14 cellular contexts compared by ENCODE assay signal in genomic region chr13:110261166-110262081, GRCh38. TPM values are rescaled to one million over a fixed set of nuclear protein-coding genes. Genes with fewer than 3 reads are reported as not detected.
A peak's percentile ranks its signal among the peaks of the same experiment; 100 is the strongest.
DNase-seq lines count a peak whose midpoint lies in the region; ATAC-seq and TF ChIP-seq lines count a peak whose summit lies in the region.
"Had no signal": no experiment of that assay in that cellular context is flagged by ENCODE, and none has a peak within 500 bp of the region (broad histone marks: within the 10 kb centered on the region; RNA-seq: fewer than 3 reads in every experiment).

No MANE protein-coding gene starts in this region.

- H3K23ac ChIP-seq in H9 (ENCODE audit: insufficient read length, low read depth, low read length): no peak overlapping the region
- H3K23ac ChIP-seq in mesenchymal stem cell (ENCODE audit: low read length in 2 of 2): no peak overlapping the region

- H3K4me1 ChIP-seq in H9 (ENCODE audit: insufficient read depth, low read length): peaks cover 12% of the 10 kb centered on the region; the same call in 1 of the 2 replicates
- H3K4me1 ChIP-seq in colonic mucosa: no peaks in the 10 kb centered on the region
- H3K4me1 ChIP-seq in mesenchymal stem cell (ENCODE audit: control insufficient read depth, insufficient read depth, low read depth, low read length): peaks cover 41% of the 10 kb centered on the region
- H3K4me1 ChIP-seq in tibial artery: peaks cover 0 to 97% (median 61%) of the 10 kb centered on the region in 4 donors
- H3K4me1 ChIP-seq: HAP-1 had no signal

- no peaks in the 10 kb centered on the region for H3K36me3 ChIP-seq in colonic mucosa
- H3K36me3 ChIP-seq in mesenchymal stem cell (ENCODE audit: control insufficient read depth in 1 of 2, insufficient read depth in 2 of 2, low read depth in 1 of 2, low read length in 2 of 2): peaks cover 5 to 23% of the 10 kb centered on the region in 2 experiments
- no peaks in the 10 kb centered on the region for H3K36me3 ChIP-seq in tibial artery
- H3K36me3 ChIP-seq: HAP-1 had no signal

- H2AFZ ChIP-seq in H9 (ENCODE audit: low read length): no peak overlapping the region
- H2AFZ ChIP-seq in mesenchymal stem cell (ENCODE audit: low read depth, low read length): no peak overlapping the region

- H3K79me1 ChIP-seq in H9 (ENCODE audit: insufficient read depth, low read depth, low read length, poor library complexity, severe bottlenecking) (no peaks in the 10 kb centered on the region), mesenchymal stem cell (replicated peaks; ENCODE audit: low read length, poor library complexity, severe bottlenecking) (peaks cover 14% of the 10 kb centered on the region)

- H2BK120ac ChIP-seq in H9 (ENCODE audit: low read depth, low read length, poor library complexity, severe bottlenecking) (no peak overlapping the region), mesenchymal stem cell (ENCODE audit: low read depth, low read length) (no peak overlapping the region)

- H3K23me2 ChIP-seq in H9 (ENCODE audit: insufficient read length, low read depth, low read length, poor library complexity, severe bottlenecking): no peaks in the 10 kb centered on the region

- no peak overlapping the region for H2BK20ac ChIP-seq in H9 (ENCODE audit: low read depth, low read length, poor library complexity, severe bottlenecking)

- H4K8ac ChIP-seq in H9 (replicated peaks; ENCODE audit: insufficient read length, low read depth, low read length) (no peak overlapping the region), mesenchymal stem cell (ENCODE audit: low read length) (peak overlapping the region; percentile 66)

- no peak overlapping the region for H3K27ac ChIP-seq in H9 (ENCODE audit: insufficient read length, low read depth, low read length)
- peak overlapping the region; percentile 51 for H3K27ac ChIP-seq in colonic mucosa
- peak overlapping the region; percentile 75 for H3K27ac ChIP-seq in mesenchymal stem cell (ENCODE audit: low read length, poor library complexity, severe bottlenecking)
- peak overlapping the region; percentile 74 to 79 for H3K27ac ChIP-seq in tibial artery
- H3K27ac ChIP-seq: epithelial cell of prostate had no signal

- H2BK5ac ChIP-seq in H9 (ENCODE audit: insufficient read length, low read length) (no peak overlapping the region), mesenchymal stem cell (ENCODE audit: low read depth, low read length, poor library complexity, severe bottlenecking) (peak overlapping the region; percentile 31)

- peaks cover 0 to 4% (median 3%) of the 10 kb centered on the region in 3 experiments; a peak in 2 of 7 replicates for H3K36me3 Mint-ChIP-seq in H9 (ENCODE audit: insufficient read depth in 1 of 3, low read depth in 3 of 3)
- no peaks in the 10 kb centered on the region for H3K36me3 Mint-ChIP-seq in activated CD4-positive, alpha-beta T cell treated with anti-CD3 and anti-CD28 coated beads, Interleukin-2, amount 10 ng/mL, durations not matched to agents 24 days and 14 days (ENCODE audit: low read depth)
- H3K36me3 Mint-ChIP-seq: natural killer cell treated with Interleukin-12 subunit alpha and Interleukin-12 subunit beta and Interleukin-15 and Interleukin-18, amount 100 ng/mL, for 72 hours had no signal

- H3K27me3 Mint-ChIP-seq in H9 (ENCODE audit: low read depth): peaks cover 2% of the 10 kb centered on the region; the same call in 1 of the 2 replicates
- H3K27me3 Mint-ChIP-seq in activated CD4-positive, alpha-beta T cell treated with anti-CD3 and anti-CD28 coated beads, Interleukin-2, amount 10 ng/mL, durations not matched to agents 24 days and 14 days: peaks cover 19% of the 10 kb centered on the region

- TF ChIP-seq CTCF in H9 (conservative IDR thresholded peaks at IDR 0.05) (no peak), colonic mucosa (IDR thresholded peaks at IDR 0.05) (no peak), tibial artery (IDR thresholded peaks at IDR 0.05) (no peak), omental fat pad (IDR thresholded peaks at IDR 0.05) (no peak)

- H3K9ac ChIP-seq in H9 (ENCODE audit: extremely low read depth, insufficient read length, low read length) (no peak overlapping the region), colonic mucosa (ENCODE audit: low read depth in 2 of 2, low read length in 2 of 2) (no peak overlapping the region), mesenchymal stem cell (ENCODE audit: low read length) (no peak overlapping the region)

- H3K4me1 Mint-ChIP-seq in H9: peaks cover 46 to 47% of the 10 kb centered on the region in 2 experiments
- no peaks in the 10 kb centered on the region for H3K4me1 Mint-ChIP-seq in activated CD4-positive, alpha-beta T cell treated with anti-CD3 and anti-CD28 coated beads, Interleukin-2, amount 10 ng/mL, durations not matched to agents 24 days and 14 days

- H3K4ac ChIP-seq in H9 (ENCODE audit: low read depth, low read length): no peak overlapping the region
- peak overlapping the region in 1 of 2 experiments; percentile 50 for H3K4ac ChIP-seq in mesenchymal stem cell (ENCODE audit: low read depth in 1 of 2, low read length in 2 of 2)

- H3K9me3 Mint-ChIP-seq in H9: no peaks in the 10 kb centered on the region
- H3K9me3 Mint-ChIP-seq in activated CD4-positive, alpha-beta T cell treated with anti-CD3 and anti-CD28 coated beads, Interleukin-2, amount 10 ng/mL, durations not matched to agents 24 days and 14 days: no peaks in the 10 kb centered on the region
- H3K9me3 Mint-ChIP-seq: activated T-helper 1 cell treated with anti-CD3 and anti-CD28 coated beads, Interleukin-12 subunit alpha, Interleukin-12 subunit beta, Interleukin-2, Interleukin-4 antibody, amounts not matched to agents 30 ng/mL and 10 ng/mL and 1 ng/mL, durations not matched to agents 14 hours and 24 hours and 36 hours; natural killer cell treated with Interleukin-12 subunit alpha and Interleukin-12 subunit beta and Interleukin-15 and Interleukin-18, amount 100 ng/mL, for 72 hours had no signal

- H2BK12ac ChIP-seq in H9 (ENCODE audit: insufficient read length, low read depth, low read length) (no peak overlapping the region), mesenchymal stem cell (ENCODE audit: low read length in 2 of 2) (no peak overlapping the region)

- H3K18ac ChIP-seq in H9 (ENCODE audit: insufficient read length, low read depth, low read length): no peak overlapping the region
- peak overlapping the region; percentile 1 to 19 for H3K18ac ChIP-seq in mesenchymal stem cell (ENCODE audit: low read depth in 1 of 2, low read length in 2 of 2)

- no peak overlapping the region for H2BK15ac ChIP-seq in H9 (ENCODE audit: low read depth, low read length)
- no peak overlapping the region for H2BK15ac ChIP-seq in mesenchymal stem cell (ENCODE audit: low read depth, poor library complexity, severe bottlenecking)

- no peak overlapping the region for H3K56ac ChIP-seq in H9 (ENCODE audit: insufficient read length, low read depth, low read length)

- H4K91ac ChIP-seq in H9 (ENCODE audit: insufficient read length, low read depth, low read length): no peak overlapping the region
- H4K91ac ChIP-seq in mesenchymal stem cell (ENCODE audit: low read length): no peak overlapping the region

- no peaks in the 10 kb centered on the region for H3K9me3 ChIP-seq in H9 (ENCODE audit: control insufficient read depth, low read depth, low read length)
- H3K9me3 ChIP-seq in colonic mucosa: no peaks in the 10 kb centered on the region
- H3K9me3 ChIP-seq in mesenchymal stem cell (ENCODE audit: control insufficient read depth, low read length): no peaks in the 10 kb centered on the region
- H3K9me3 ChIP-seq in tibial artery: no peaks in the 10 kb centered on the region
- H3K9me3 ChIP-seq: HAP-1 had no signal

- intact Hi-C loops in colonic mucosa (cut with DNase I) (no loop called here), tibial artery (cut with DNase I; ENCODE audit: low total_unique reads) (loop anchor here (5.0 kb wide), 1 partner anchor 36 kb away; no protein-coding TSS in a partner anchor)
- intact Hi-C loops in activated CD4-positive, alpha-beta T cell treated with anti-CD3 and anti-CD28 coated beads, Interleukin-2, amount 10 ng/mL, durations not matched to agents 24 days and 14 days (cut with micrococcal nuclease): no loop called here

- no peak overlapping the region for H3K4me2 ChIP-seq in H9 (ENCODE audit: insufficient read depth, insufficient read length, low read length)
- peak overlapping the region; percentile 1 for H3K4me2 ChIP-seq in mesenchymal stem cell (ENCODE audit: low read length, poor library complexity, severe bottlenecking)

- H3K4me3 Mint-ChIP-seq in H9: no peak overlapping the region
- no peak overlapping the region for H3K4me3 Mint-ChIP-seq in activated CD4-positive, alpha-beta T cell treated with anti-CD3 and anti-CD28 coated beads, Interleukin-2, amount 10 ng/mL, durations not matched to agents 24 days and 14 days
- H3K4me3 Mint-ChIP-seq: activated T-helper 1 cell treated with anti-CD3 and anti-CD28 coated beads, Interleukin-12 subunit alpha, Interleukin-12 subunit beta, Interleukin-2, Interleukin-4 antibody, amounts not matched to agents 30 ng/mL and 10 ng/mL and 1 ng/mL, durations not matched to agents 14 hours and 24 hours and 36 hours; natural killer cell treated with Interleukin-12 subunit alpha and Interleukin-12 subunit beta and Interleukin-15 and Interleukin-18, amount 100 ng/mL, for 72 hours had no signal

- DNase-seq in H9 (peak; percentile 61), colonic mucosa (no peak), mesenchymal stem cell (peak; percentile 53), tibial artery (no peak), omental fat pad (ENCODE audit: low spot score) (no peak), SK-N-DZ (ENCODE audit: low spot score) (no peak)
- no peak for DNase-seq in activated CD4-positive, alpha-beta T cell treated with anti-CD3 and anti-CD28 coated beads, Interleukin-2, amount 10 ng/mL, durations not matched to agents 24 days and 14 days
- DNase-seq: activated CD4-positive, CD25-positive, alpha-beta regulatory T cell treated with anti-CD3 and anti-CD28 coated beads, Interleukin-2, amount 50 U/mL, for 72 hours; NCI-H1694 treated with DMSO at 0.1 percent for 48 hours had no signal

- no peak overlapping the region for H3T11ph ChIP-seq in H9 (ENCODE audit: low read length)

- H3K27me3 ChIP-seq in H9 (ENCODE audit: insufficient read depth, low read length) (no peaks in the 10 kb centered on the region), colonic mucosa (no peaks in the 10 kb centered on the region), mesenchymal stem cell (ENCODE audit: control insufficient read depth in 1 of 2, insufficient read depth in 1 of 2, low read length in 2 of 2) (no peaks in the 10 kb centered on the region), tibial artery (no peaks in the 10 kb centered on the region)

- ATAC-seq in omental fat pad (ENCODE audit: low FRiP score): no peak
- ATAC-seq in HG03159 (IDR thresholded peaks at IDR 0.05; ENCODE audit: unreplicated experiment): no peak
- ATAC-seq: natural killer cell treated with Interleukin-12 subunit alpha and Interleukin-12 subunit beta and Interleukin-15 and Interleukin-18, amount 100 ng/mL, for 72 hours had no signal

- H3K79me2 ChIP-seq in H9 (ENCODE audit: insufficient read depth, low read length): no peaks in the 10 kb centered on the region; the same call in 1 of the 2 replicates

- no peak overlapping the region for H4K5ac ChIP-seq in H9 (ENCODE audit: insufficient read length, low read depth, low read length)

- H4K20me1 ChIP-seq in H9 (ENCODE audit: control insufficient read depth, insufficient read depth, insufficient read length): no peaks in the 10 kb centered on the region

- no peak overlapping the region for H3K4me3 ChIP-seq in colonic mucosa
- no peak overlapping the region for H3K4me3 ChIP-seq in mesenchymal stem cell (ENCODE audit: insufficient read depth in 1 of 2, low read depth in 1 of 2, low read length in 2 of 2)
- peak overlapping the region in 1 of 2 donors; percentile 16 for H3K4me3 ChIP-seq in tibial artery
- H3K4me3 ChIP-seq: HAP-1 had no signal

- no CpG with 5 or more reads among the region's 19 CpGs for WGBS in H9 (ENCODE audit: extremely low coverage, insufficient read length, low lambda C conversion rate)
- WGBS in mesenchymal stem cell: 86% methylated on average over 19 of the region's 19 CpGs

- peak overlapping the region in 2 of 3 experiments; percentile 19 to 51; a peak in 2 of 7 replicates for H3K27ac Mint-ChIP-seq in H9
- H3K27ac Mint-ChIP-seq in activated CD4-positive, alpha-beta T cell treated with anti-CD3 and anti-CD28 coated beads, Interleukin-2, amount 10 ng/mL, durations not matched to agents 24 days and 14 days: no peak overlapping the region
- H3K27ac Mint-ChIP-seq: activated T-helper 1 cell treated with anti-CD3 and anti-CD28 coated beads, Interleukin-12 subunit alpha, Interleukin-12 subunit beta, Interleukin-2, Interleukin-4 antibody, amounts not matched to agents 30 ng/mL and 10 ng/mL and 1 ng/mL, durations not matched to agents 14 hours and 24 hours and 36 hours; natural killer cell treated with Interleukin-12 subunit alpha and Interleukin-12 subunit beta and Interleukin-15 and Interleukin-18, amount 100 ng/mL, for 72 hours had no signal

- H2AK5ac ChIP-seq in H9 (ENCODE audit: insufficient read length, low read length) (no peak overlapping the region), mesenchymal stem cell (ENCODE audit: low read length, severe bottlenecking) (peak overlapping the region; percentile 86)

- no peak overlapping the region for H3K14ac ChIP-seq in H9 (ENCODE audit: insufficient read depth, low read length)
- H3K14ac ChIP-seq in mesenchymal stem cell (ENCODE audit: low read length in 2 of 2): peak overlapping the region in 1 of 2 experiments; percentile 19

RNA-seq across cellular contexts. Expression of gene COL4A1, which starts 45.5 kb away (rescaled TPM):
- 73.1 and 74.6 TPM in 2 replicates for total RNA-seq in H9 (2021)
- total RNA-seq in colonic mucosa: 10 to 100 TPM; 27.0 to 97.0 TPM
- 2,271 TPM for polyA plus RNA-seq in mesenchymal stem cell (2013, experiment 1 of 2)
- polyA plus RNA-seq in mesenchymal stem cell (2013, experiment 2 of 2): 2,270 TPM
- total RNA-seq in omental fat pad: 1,000 to 10,000 TPM in 2 of 4 donors, 100 to 1,000 TPM in 2; 611 to 1,113 (median 995) TPM
- total RNA-seq in activated CD4-positive, alpha-beta T cell treated with anti-CD3 and anti-CD28 coated beads, Interleukin-2, amount 10 ng/mL, durations not matched to agents 24 days and 14 days: not detected in 2 replicates
- polyA plus RNA-seq in SK-N-DZ (2014; cell fraction: cytosol; rRNA removed): 47.5 and 48.2 TPM in 2 replicates
- polyA plus RNA-seq in SK-N-DZ (2014; cell fraction: nucleus; rRNA removed): 44.8 and 49.1 TPM in 2 replicates
- total RNA-seq: activated T-helper 1 cell treated with anti-CD3 and anti-CD28 coated beads, Interleukin-12 subunit alpha, Interleukin-12 subunit beta, Interleukin-2, Interleukin-4 antibody, amounts not matched to agents 30 ng/mL and 10 ng/mL and 1 ng/mL, durations not matched to agents 14 hours and 24 hours and 36 hours; natural killer cell treated with Interleukin-12 subunit alpha and Interleukin-12 subunit beta and Interleukin-15 and Interleukin-18, amount 100 ng/mL, for 72 hours had no signal

RNA-seq across cellular contexts. Expression of gene COL4A2, which starts 45.7 kb away (rescaled TPM):
- total RNA-seq in H9 (2021): 68.8 and 76.5 TPM in 2 replicates
- 100 to 1,000 TPM in 1 of 2 donors, 10 to 100 TPM in 1; 61.1 to 111 TPM for total RNA-seq in colonic mucosa
- polyA plus RNA-seq in mesenchymal stem cell (2013, experiment 1 of 2): 2,099 TPM
- polyA plus RNA-seq in mesenchymal stem cell (2013, experiment 2 of 2): 2,053 TPM
- 100 to 1,000 TPM; 380 to 788 (median 684) TPM for total RNA-seq in omental fat pad
- total RNA-seq in activated CD4-positive, alpha-beta T cell treated with anti-CD3 and anti-CD28 coated beads, Interleukin-2, amount 10 ng/mL, durations not matched to agents 24 days and 14 days: not detected in 2 replicates
- polyA plus RNA-seq in SK-N-DZ (2014; cell fraction: cytosol; rRNA removed): 65.4 and 81.9 TPM in 2 replicates
- polyA plus RNA-seq in SK-N-DZ (2014; cell fraction: nucleus; rRNA removed): 108 and 116 TPM in 2 replicates
- total RNA-seq: activated T-helper 1 cell treated with anti-CD3 and anti-CD28 coated beads, Interleukin-12 subunit alpha, Interleukin-12 subunit beta, Interleukin-2, Interleukin-4 antibody, amounts not matched to agents 30 ng/mL and 10 ng/mL and 1 ng/mL, durations not matched to agents 14 hours and 24 hours and 36 hours; natural killer cell treated with Interleukin-12 subunit alpha and Interleukin-12 subunit beta and Interleukin-15 and Interleukin-18, amount 100 ng/mL, for 72 hours had no signal

Comparison
In these comparisons a context has a peak if more than half of its experiments do, and no peak if none do; other contexts are left out.
1. DNase-seq: peak in H9 (single experiment) and mesenchymal stem cell (single experiment); none in colonic mucosa (single experiment), tibial artery (0 of 2), omental fat pad (single experiment), activated CD4-positive, alpha-beta T cell treated with anti-CD3 and anti-CD28 coated beads, Interleukin-2, amount 10 ng/mL, durations not matched to agents 24 days and 14 days (single experiment) and SK-N-DZ (single experiment).
2. RNA of gene COL4A1, which starts 45.5 kb away (total RNA-seq): 611 to 1,113 TPM in omental fat pad, 27.0 to 97.0 TPM in colonic mucosa and 73.1 to 74.6 TPM in H9; not detected in activated CD4-positive, alpha-beta T cell treated with anti-CD3 and anti-CD28 coated beads, Interleukin-2, amount 10 ng/mL, durations not matched to agents 24 days and 14 days; every median in the first group is over 10 times any median in the second.
3. RNA of gene COL4A2, which starts 45.7 kb away (total RNA-seq): 380 to 788 TPM in omental fat pad, 61.1 to 111 TPM in colonic mucosa and 68.8 to 76.5 TPM in H9; not detected in activated CD4-positive, alpha-beta T cell treated with anti-CD3 and anti-CD28 coated beads, Interleukin-2, amount 10 ng/mL, durations not matched to agents 24 days and 14 days; every median in the first group is over 10 times any median in the second.